ENCODE assay signal across 27 cellular contexts in the genomic region with DNA sequence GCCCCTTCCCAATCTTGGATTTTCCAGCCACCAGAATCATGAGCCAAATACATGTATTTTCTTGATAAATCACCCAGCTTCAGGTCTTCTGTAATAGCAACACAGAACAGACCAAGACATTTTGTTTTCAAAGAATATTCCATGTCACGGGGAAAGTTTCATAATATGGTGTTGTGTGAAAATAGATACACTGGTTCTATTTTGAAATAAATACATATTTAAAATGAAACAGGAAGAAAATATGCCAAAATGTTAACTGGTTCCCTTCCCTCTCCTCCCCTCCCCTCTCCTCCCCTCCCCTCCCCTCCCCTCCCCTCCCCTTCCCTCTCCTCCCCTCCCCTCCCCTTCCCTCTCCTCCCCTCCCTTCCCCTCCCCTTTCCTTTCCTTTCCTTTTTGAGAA. TPM values are rescaled to one million over a fixed set of nuclear protein-coding genes. Genes with fewer than 3 reads are reported as not detected.
"Had no signal": no experiment of that assay in that cellular context is flagged by ENCODE, and none has a peak within 500 bp of the region (broad histone marks: within the 10 kb centered on the region; RNA-seq: fewer than 3 reads in every experiment).

No MANE protein-coding gene starts in this region.

- H3K36me3 Mint-ChIP-seq: activated naive CD4-positive, alpha-beta T cell treated with anti-CD3 and anti-CD28 coated beads, Interleukin-2, amount 50 U/mL, for 24 hours had no signal

- H3K4me1 Mint-ChIP-seq: activated naive CD4-positive, alpha-beta T cell treated with anti-CD3 and anti-CD28 coated beads, Interleukin-2, amount 50 U/mL, for 24 hours had no signal

- H3K27me3 Mint-ChIP-seq: activated CD8-positive, alpha-beta T cell treated with anti-CD3 and anti-CD28 coated beads for 36 hours; activated naive CD4-positive, alpha-beta T cell treated with anti-CD3 and anti-CD28 coated beads, Interleukin-2, amount 50 U/mL, for 24 hours had no signal

- H3K4me3 Mint-ChIP-seq: activated CD4-positive, alpha-beta T cell treated with anti-CD3 and anti-CD28 coated beads, Interleukin-2, amount 10 ng/mL, durations not matched to agents 24 days and 14 days; activated CD8-positive, alpha-beta T cell treated with anti-CD3 and anti-CD28 coated beads for 36 hours; activated naive CD4-positive, alpha-beta T cell treated with anti-CD3 and anti-CD28 coated beads, Interleukin-2, amount 50 U/mL, for 24 hours had no signal

- H3K27ac Mint-ChIP-seq: activated CD4-positive, alpha-beta T cell treated with anti-CD3 and anti-CD28 coated beads, Interleukin-2, amount 10 ng/mL, durations not matched to agents 24 days and 14 days; activated CD8-positive, alpha-beta T cell treated with anti-CD3 and anti-CD28 coated beads for 36 hours; activated naive CD4-positive, alpha-beta T cell treated with anti-CD3 and anti-CD28 coated beads, Interleukin-2, amount 50 U/mL, for 24 hours; activated T-helper 2 cell treated with anti-CD3 and anti-CD28 coated beads, Interferon-gamma antibody, Interleukin-2, Interleukin-4, amounts not matched to agents 10 μg/mL and 5 μg/mL and 100 μg/mL, durations not matched to agents 14 hours and 24 hours and 36 hours had no signal

- ATAC-seq: activated CD8-positive, alpha-beta T cell treated with anti-CD3 and anti-CD28 coated beads for 36 hours; body of pancreas; Panc1 had no signal

- DNase-seq: activated CD4-positive, alpha-beta T cell treated with anti-CD3 and anti-CD28 coated beads, Interleukin-2, amount 10 ng/mL, durations not matched to agents 24 days and 14 days; activated CD4-positive, alpha-beta T cell treated with anti-CD3 and anti-CD28 coated beads, Interleukin-2, amount 50 U/mL, for 4 hours; activated CD8-positive, alpha-beta T cell treated with anti-CD3 and anti-CD28 coated beads for 36 hours; activated gamma-delta T cell; activated naive CD4-positive, alpha-beta T cell treated with Interleukin-2 at 50 U/mL for 16 hours; activated T-cell treated with anti-CD3 and anti-CD28 coated beads, Interleukin-2, amount 50 U/mL, for 1 hour; adrenal gland; body of pancreas; Karpas-422; NCI-H1092 treated with DMSO at 0.1 percent for 48 hours; NCI-H1417; NCI-H146; NCI-H187; NCI-H2029 treated with DMSO at 0.1 percent for 48 hours; NCI-H2107; NCI-H2171; NCI-H510A; NCI-H526; NCI-H748 treated with DMSO at 0.1 percent for 48 hours; NK-92 treated with Interleukin-12 subunit alpha and Interleukin-12 subunit beta, amount 100 ng/mL, for 24 hours; SHP77; SJCRH30; T1000 had no signal

- H3K9me3 Mint-ChIP-seq: activated CD4-positive, alpha-beta T cell treated with anti-CD3 and anti-CD28 coated beads, Interleukin-2, amount 10 ng/mL, durations not matched to agents 24 days and 14 days; activated CD8-positive, alpha-beta T cell treated with anti-CD3 and anti-CD28 coated beads for 36 hours; activated naive CD4-positive, alpha-beta T cell treated with anti-CD3 and anti-CD28 coated beads, Interleukin-2, amount 50 U/mL, for 24 hours; activated T-helper 2 cell treated with anti-CD3 and anti-CD28 coated beads, Interferon-gamma antibody, Interleukin-2, Interleukin-4, amounts not matched to agents 10 μg/mL and 5 μg/mL and 100 μg/mL, durations not matched to agents 14 hours and 24 hours and 36 hours had no signal

RNA-seq across cellular contexts. Expression of a gene that starts 30.3 kb away (rescaled TPM):
- total RNA-seq: RPMI7951 had no signal
